ENCODE assay signal across 8 cellular contexts in the genomic region with DNA sequence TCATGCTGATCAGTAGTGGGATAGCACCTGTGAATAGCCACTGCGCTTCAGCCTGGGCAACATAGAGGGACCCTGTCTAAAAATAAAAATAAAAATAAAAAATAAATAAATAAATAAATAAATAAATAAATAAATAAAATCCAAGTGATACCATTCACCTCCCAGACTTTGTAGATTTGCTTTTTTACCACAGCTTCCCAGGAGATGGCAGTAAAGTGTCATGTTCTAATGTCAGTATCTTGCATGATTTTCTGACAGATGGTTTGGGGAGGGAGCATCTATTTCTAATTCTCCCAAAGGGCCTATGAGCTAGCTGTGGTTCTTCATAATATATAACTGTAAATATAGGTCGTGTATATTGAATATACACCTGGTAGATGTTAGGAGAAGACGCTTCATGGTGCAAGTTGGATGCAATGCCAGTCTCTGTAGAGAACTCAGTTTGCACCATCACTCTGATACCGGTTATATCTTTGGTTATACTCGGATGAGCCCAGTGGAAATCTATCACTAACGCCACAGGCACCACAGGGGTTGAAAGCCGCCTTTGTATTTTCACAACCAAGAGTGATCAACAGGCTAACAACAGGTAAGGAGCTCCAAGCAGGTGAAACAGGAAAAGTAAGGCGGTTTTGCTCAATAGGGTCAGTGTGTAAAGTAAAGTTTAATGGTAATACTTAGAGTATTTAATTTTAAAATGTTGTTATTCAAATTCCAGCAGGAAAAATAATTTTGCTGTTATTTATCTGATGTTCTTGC. TPM values are rescaled to one million over a fixed set of nuclear protein-coding genes. Genes with fewer than 3 reads are reported as not detected.
DNase-seq lines count a peak whose midpoint lies in the region; ATAC-seq and TF ChIP-seq lines count a peak whose summit lies in the region.

No MANE protein-coding gene starts in this region.

- POLR2A ChIA-PET in naive thymus-derived CD4-positive, alpha-beta T cell (lab: Charles Lee) = interaction anchor here (1.0 to 5.6 kb wide), 8 partner anchors 14 to 50 kb away, joined by 3 to 49 read pairs (median 4); partner anchors contain the start of gene NFKBID

- peaks cover 4 to 9% of the 10 kb centered on the region in 2 donors for H3K4me1 ChIP-seq in naive thymus-derived CD4-positive, alpha-beta T cell (ENCODE audit: control insufficient read depth in 2 of 2, insufficient read depth in 2 of 2, low read length in 2 of 2)

- H3K4me3 ChIP-seq in naive thymus-derived CD4-positive, alpha-beta T cell (ENCODE audit: low read length) = no peak overlapping the region

- peaks cover 8 to 17% (median 11%) of the 10 kb centered on the region in 7 donors for H3K4me1 Mint-ChIP-seq in naive thymus-derived CD4-positive, alpha-beta T cell

- H3K9me3 Mint-ChIP-seq in naive thymus-derived CD4-positive, alpha-beta T cell = no peaks in the 10 kb centered on the region

- peaks cover 12 to 20% (median 18%) of the 10 kb centered on the region in 5 donors for H3K27me3 Mint-ChIP-seq in naive thymus-derived CD4-positive, alpha-beta T cell

- no peak overlapping the region for H3K4me3 Mint-ChIP-seq in naive thymus-derived CD4-positive, alpha-beta T cell

- H3K36me3 ChIP-seq in naive thymus-derived CD4-positive, alpha-beta T cell (ENCODE audit: control insufficient read depth in 2 of 3, insufficient read depth in 3 of 3, low read length in 3 of 3) = peaks cover 0 to 4% (median 0%) of the 10 kb centered on the region in 3 experiments

- peak overlapping the region in 4 of 9 donors; percentile 42 to 55 (median 50) for H3K27ac Mint-ChIP-seq in naive thymus-derived CD4-positive, alpha-beta T cell

- CTCF ChIA-PET in naive thymus-derived CD4-positive, alpha-beta T cell (lab: Charles Lee) = interaction anchor here (0.5 to 4.7 kb wide), 12 partner anchors 10 to 76 kb away, joined by 3 to 52 read pairs (median 6); no protein-coding TSS in a partner anchor

- peaks cover 4 to 6% of the 10 kb centered on the region in 2 donors for H3K27me3 ChIP-seq in naive thymus-derived CD4-positive, alpha-beta T cell (ENCODE audit: control insufficient read depth in 2 of 2, insufficient read depth in 2 of 2, low read length in 2 of 2)

- ATAC-seq in naive thymus-derived CD4-positive, alpha-beta T cell = peak; percentile 66
- ATAC-seq in HG02642 (IDR thresholded peaks at IDR 0.05; ENCODE audit: poor library complexity, unreplicated experiment) = no peak
- ATAC-seq in GM18511 (IDR thresholded peaks at IDR 0.05; ENCODE audit: unreplicated experiment) = no peak

- H3K9me3 ChIP-seq in naive thymus-derived CD4-positive, alpha-beta T cell (ENCODE audit: control insufficient read depth in 2 of 3, low read length in 3 of 3) = no peaks in the 10 kb centered on the region

- in situ Hi-C loops in SK-MEL-5 (cut with HindIII; ENCODE audit: low pct_unique_long_range_greater_than_20kb, low sequenced_read_pairs) = no loop called here

- TF ChIP-seq CTCF in 22Rv1 (IDR thresholded peaks at IDR 0.05) = peak; percentile 54

- DNase-seq in Daoy (ENCODE audit: low read depth) (peak; percentile 57), MV-4-11 (lab: John Stamatoyannopoulos, UW) (peak; percentile 66), SK-MEL-5 (ENCODE audit: low read depth, low spot score) (peak; percentile 86), epidermal melanocyte (ENCODE audit: insufficient read length, low spot score) (peak; percentile 69)
- DNase-seq in naive thymus-derived CD4-positive, alpha-beta T cell = peak in 7 of 9 donors; percentile 53 to 75 (median 71)

- no peak overlapping the region for H3K27ac ChIP-seq in 22Rv1
- H3K27ac ChIP-seq in naive thymus-derived CD4-positive, alpha-beta T cell (ENCODE audit: low read depth, low read length) = no peak overlapping the region

- peaks cover 0 to 7% (median 4%) of the 10 kb centered on the region in 5 donors for H3K36me3 Mint-ChIP-seq in naive thymus-derived CD4-positive, alpha-beta T cell

- intact Hi-C loops in naive thymus-derived CD4-positive, alpha-beta T cell (cut with micrococcal nuclease) = loop anchor here (1.0 to 5.0 kb wide), 6 partner anchors 17 to 190 kb away; partner anchors contain the start of genes NFKBID (in 1 of the 2), THAP8 (in 1 of the 2) and WDR62 (in 1 of the 2)

RNA-seq across cellular contexts. Expression of gene APLP1, which starts 13.9 kb away (rescaled TPM):
- total RNA-seq in Daoy (2014; rRNA removed; shearing (Covaris generic)) = 2.5 and 6.5 TPM in 2 replicates
- total RNA-seq in SK-MEL-5 (2014; rRNA removed; shearing (Covaris generic)) = 9.2 and 13.5 TPM in 2 replicates
- polyA plus RNA-seq in SK-MEL-5 (2015; cell fraction: cytosol; rRNA removed) = 35.6 and 55.6 TPM in 2 replicates
- polyA plus RNA-seq in SK-MEL-5 (2015; cell fraction: nucleus; rRNA removed) = 12.0 and 12.6 TPM in 2 replicates
- 1 to 10 TPM in 1 of 5 experiments, not detected in 4; 2.4 TPM for total RNA-seq in naive thymus-derived CD4-positive, alpha-beta T cell
- polyA plus RNA-seq in naive thymus-derived CD4-positive, alpha-beta T cell = not detected

RNA-seq across cellular contexts. Expression of gene NFKBID, which starts 18.1 kb away (rescaled TPM):
- 8.5 and 33.9 TPM in 2 replicates for total RNA-seq in Daoy (2014; rRNA removed; shearing (Covaris generic))
- 1.1 and 1.9 TPM in 2 replicates for total RNA-seq in SK-MEL-5 (2014; rRNA removed; shearing (Covaris generic))
- polyA plus RNA-seq in SK-MEL-5 (2015; cell fraction: cytosol; rRNA removed) = 1.6 and 1.9 TPM in 2 replicates
- 17.7 and 27.1 TPM in 2 replicates for polyA plus RNA-seq in SK-MEL-5 (2015; cell fraction: nucleus; rRNA removed)
- 100 to 1,000 TPM in 1 of 5 experiments, 10 to 100 TPM in 4; 47.8 to 116 (median 57.0) TPM for total RNA-seq in naive thymus-derived CD4-positive, alpha-beta T cell
- 1 to 10 TPM; 2.4 to 6.5 TPM for polyA plus RNA-seq in naive thymus-derived CD4-positive, alpha-beta T cell

RNA-seq across cellular contexts. Expression of gene HCST, which starts 20.1 kb away (rescaled TPM):
- not detected in 2 replicates for total RNA-seq in Daoy (2014; rRNA removed; shearing (Covaris generic))
- total RNA-seq in SK-MEL-5 (2014; rRNA removed; shearing (Covaris generic)) = not detected in 2 replicates
- polyA plus RNA-seq in SK-MEL-5 (2015; cell fraction: cytosol; rRNA removed) = not detected in 2 replicates
- not detected in 2 replicates for polyA plus RNA-seq in SK-MEL-5 (2015; cell fraction: nucleus; rRNA removed)
- 100 to 1,000 TPM in 3 of 5 experiments, 10 to 100 TPM in 2; 57.4 to 117 (median 113) TPM for total RNA-seq in naive thymus-derived CD4-positive, alpha-beta T cell
- 100 to 1,000 TPM; 879 to 895 TPM for polyA plus RNA-seq in naive thymus-derived CD4-positive, alpha-beta T cell

RNA-seq across cellular contexts. Expression of gene KIRREL2, which starts 25.5 kb away (rescaled TPM):
- total RNA-seq in Daoy (2014; rRNA removed; shearing (Covaris generic)) = 0.34 and 0.60 TPM in 2 replicates
- total RNA-seq in SK-MEL-5 (2014; rRNA removed; shearing (Covaris generic)) = 1.7 and 2.4 TPM in 2 replicates
- polyA plus RNA-seq in SK-MEL-5 (2015; cell fraction: cytosol; rRNA removed) = 2.0 TPM in 2 replicates
- polyA plus RNA-seq in SK-MEL-5 (2015; cell fraction: nucleus; rRNA removed) = 0.39 and 0.89 TPM in 2 replicates
- total RNA-seq in naive thymus-derived CD4-positive, alpha-beta T cell = 1 to 10 TPM in 1 of 5 experiments, under 1 TPM in 2, not detected in 2; 0.16 to 1.3 (median 0.29) TPM
- not detected for polyA plus RNA-seq in naive thymus-derived CD4-positive, alpha-beta T cell

RNA-seq across cellular contexts. Expression of gene TYROBP, which starts 25.8 kb away (rescaled TPM):
- not detected in 2 replicates for total RNA-seq in Daoy (2014; rRNA removed; shearing (Covaris generic))
- total RNA-seq in SK-MEL-5 (2014; rRNA removed; shearing (Covaris generic)) = not detected in 2 replicates
- not detected in 2 replicates for polyA plus RNA-seq in SK-MEL-5 (2015; cell fraction: cytosol; rRNA removed)
- not detected in 2 replicates for polyA plus RNA-seq in SK-MEL-5 (2015; cell fraction: nucleus; rRNA removed)
- total RNA-seq in naive thymus-derived CD4-positive, alpha-beta T cell = 100 to 1,000 TPM in 1 of 5 experiments, 10 to 100 TPM in 3, not detected in 1; 15.1 to 428 (median 35.6) TPM
- 1 to 10 TPM; 2.3 to 3.7 TPM for polyA plus RNA-seq in naive thymus-derived CD4-positive, alpha-beta T cell

Comparison
In these comparisons a context has a peak if more than half of its experiments do, and no peak if none do; other contexts are left out.
1. RNA of gene HCST, which starts 20.1 kb away (total RNA-seq): 57.4 to 117 TPM in naive thymus-derived CD4-positive, alpha-beta T cell; not detected in Daoy and not detected in SK-MEL-5; every median in the first group is over 10 times any median in the second.
2. Peak in every context shown above with its lines, with median percentiles within 50 percentile points of each other: DNase-seq.